Comparison of ENCODE assay signal across 8 cellular contexts in genomic region chr1:25430666-25431494, GRCh38. TPM values are rescaled to one million over a fixed set of nuclear protein-coding genes. Genes with fewer than 3 reads are reported as not detected.
DNase-seq lines count a peak whose midpoint lies in the region; ATAC-seq and TF ChIP-seq lines count a peak whose summit lies in the region.

TSS of gene MACO1 (plus strand) at chr1:25430897. CDS start at chr1:25431099, 202 bp downstream.

- TF ChIP-seq POLR2A in upper lobe of left lung (IDR thresholded peaks at IDR 0.05): peak in 2 of 4 donors; percentile 20 to 30

- TF ChIP-seq CTCF in GM13977 (IDR thresholded peaks at IDR 0.05; ENCODE audit: extremely low read depth, insufficient read depth, missing control alignments) (no peak), left ventricle myocardium inferior (IDR thresholded peaks at IDR 0.05; ENCODE audit: borderline replicate concordance) (no peak), upper lobe of left lung (IDR thresholded peaks at IDR 0.05) (peak in 2 of 6 experiments; percentile 4 to 10)

- H3K36me3 ChIP-seq in left ventricle myocardium inferior (no peaks in the 10 kb centered on the region), upper lobe of left lung (peaks cover 0 to 2% (median 0%) of the 10 kb centered on the region in 4 donors)

- no peak for TF ChIP-seq EP300 in upper lobe of left lung (IDR thresholded peaks at IDR 0.05)

- DNase-seq in GM13977 (ENCODE audit: low spot score) (peak; percentile 98), NCI-H187 treated with DMSO at 0.1 percent for 48 hours (lab: John Stamatoyannopoulos, UW) (peak; percentile 88), left ventricle myocardium inferior (peak; percentile 97), posterior vena cava (ENCODE audit: low spot score) (peak; percentile 98), upper lobe of left lung (peak; percentile 96 to 98)

- H3K9me3 ChIP-seq in left ventricle myocardium inferior (replicated peaks): no peaks in the 10 kb centered on the region
- H3K9me3 ChIP-seq in upper lobe of left lung: no peaks in the 10 kb centered on the region

- in situ Hi-C loops in GM13977 (cut with MboI; ENCODE audit: low pct_unique_long_range_greater_than_20kb, low sequenced_read_pairs, unreplicated experiment): no loop called here

- 0% methylated on average over 14 to 47 of the region's 95 CpGs for WGBS in upper lobe of left lung, 2 donors

- peak; percentile 90 for ATAC-seq in HG02943 (IDR thresholded peaks at IDR 0.05; ENCODE audit: low read depth, unreplicated experiment)
- ATAC-seq in upper lobe of left lung (ENCODE audit: low FRiP score in 2 of 2): peak; percentile 98 to 99

- H3K27ac ChIP-seq in angular gyrus (ENCODE audit: low read depth, low read length) (peak within 1 kb of the TSS; percentile 99), left ventricle myocardium inferior (replicated peaks) (peak within 1 kb of the TSS; percentile 95), upper lobe of left lung (peak within 1 kb of the TSS; percentile 87 to 97 (median 94))

- H3K4me3 ChIP-seq in left ventricle myocardium inferior (peak within 1 kb of the TSS; percentile 85), upper lobe of left lung (peak within 1 kb of the TSS; percentile 88 to 97 (median 94))

- intact Hi-C loops in T-helper 2 cell treated with Interferon-gamma antibody and Interleukin-4, amounts not matched to agents 100 ng/mL and 5 ng/mL, for 36 hours (cut with micrococcal nuclease): loop anchor here (2.0 to 10.0 kb wide), 8 partner anchors 16 to 1041 kb away; partner anchors contain the start of genes HMGN2, PAFAH2, SRRM1 and TMEM50A
- intact Hi-C loops in left ventricle myocardium inferior (cut with micrococcal nuclease): no loop called here
- intact Hi-C loops in posterior vena cava (cut with DNase I): no loop called here

- H3K27me3 ChIP-seq in left ventricle myocardium inferior (ENCODE audit: low read depth) (no peaks in the 10 kb centered on the region), upper lobe of left lung (no peaks in the 10 kb centered on the region)

- H3K4me1 ChIP-seq in left ventricle myocardium inferior (peaks cover 63% of the 10 kb centered on the region), upper lobe of left lung (peaks cover 36 to 52% (median 44%) of the 10 kb centered on the region in 4 donors)

RNA-seq across cellular contexts. Expression of gene MACO1, which starts in this region (rescaled TPM):
- 18.1 and 19.3 TPM in 2 replicates for total RNA-seq in T-helper 2 cell treated with Interferon-gamma antibody and Interleukin-4, amounts not matched to agents 100 ng/mL and 5 ng/mL, for 36 hours
- total RNA-seq in left ventricle myocardium inferior: 12.9 TPM
- total RNA-seq in posterior vena cava: 10 to 100 TPM; 14.8 to 16.1 TPM
- total RNA-seq in upper lobe of left lung: 10 to 100 TPM; 12.6 to 27.2 (median 16.9) TPM

Comparison
In these comparisons a context has a peak if more than half of its experiments do, and no peak if none do; other contexts are left out.
1. Peak in every context shown above with its lines: DNase-seq, ATAC-seq, H3K4me3 ChIP-seq and H3K27ac ChIP-seq.